ENCODE assay signal across 8 cellular contexts in genomic region chr15:84818221-84819131, GRCh38. TPM values are rescaled to one million over a fixed set of nuclear protein-coding genes. Genes with fewer than 3 reads are reported as not detected.
DNase-seq lines count a peak whose midpoint lies in the region; ATAC-seq and TF ChIP-seq lines count a peak whose summit lies in the region.

No MANE protein-coding gene starts in this region.

- no peaks in the 10 kb centered on the region for H3K36me3 Mint-ChIP-seq in activated CD8-positive, alpha-beta memory T cell treated with anti-CD3 and anti-CD28 coated beads, Interleukin-2, amount 10 ng/mL, durations not matched to agents 7 days and 5 days

- CTCF ChIA-PET in activated CD8-positive, alpha-beta memory T cell treated with anti-CD3 and anti-CD28 coated beads, Interleukin-2, amount 10 ng/mL, durations not matched to agents 7 days and 5 days (lab: Charles Lee), result interaction anchor here (0.7 to 1.1 kb wide), 4 partner anchors 11 to 220 kb away, joined by 3 to 4 read pairs (median 3); no protein-coding TSS in a partner anchor

- H3K27me3 Mint-ChIP-seq in activated CD8-positive, alpha-beta memory T cell treated with anti-CD3 and anti-CD28 coated beads, Interleukin-2, amount 10 ng/mL, durations not matched to agents 7 days and 5 days, result peaks cover 12% of the 10 kb centered on the region

- no peak for TF ChIP-seq CTCF in 22Rv1 (IDR thresholded peaks at IDR 0.05)

- peaks cover 0 to 4% of the 10 kb centered on the region in 2 donors for H3K27me3 ChIP-seq in duodenal mucosa (ENCODE audit: control insufficient read depth in 1 of 2, insufficient read depth in 2 of 2, low read length in 2 of 2)

- no peaks in the 10 kb centered on the region for H3K9me3 Mint-ChIP-seq in activated CD8-positive, alpha-beta memory T cell treated with anti-CD3 and anti-CD28 coated beads, Interleukin-2, amount 10 ng/mL, durations not matched to agents 7 days and 5 days (ENCODE audit: low read depth)

- ATAC-seq in activated CD8-positive, alpha-beta memory T cell treated with anti-CD3 and anti-CD28 coated beads, Interleukin-2, amount 10 ng/mL, durations not matched to agents 7 days and 5 days, result no peak
- ATAC-seq in HG02763 (IDR thresholded peaks at IDR 0.05; ENCODE audit: unreplicated experiment) (no peak), GM21528 (IDR thresholded peaks at IDR 0.05; ENCODE audit: low FRiP score, unreplicated experiment) (no peak)

- H3K4me1 ChIP-seq in duodenal mucosa (ENCODE audit: control insufficient read depth in 1 of 2, insufficient read depth in 2 of 2, low read length in 2 of 2) (peaks cover 0 to 11% of the 10 kb centered on the region in 2 donors), mesodermal cell (ENCODE audit: control insufficient read depth, insufficient read depth, low read length, poor library complexity, severe bottlenecking) (peaks cover 53% of the 10 kb centered on the region)

- H3K4me1 Mint-ChIP-seq in activated CD8-positive, alpha-beta memory T cell treated with anti-CD3 and anti-CD28 coated beads, Interleukin-2, amount 10 ng/mL, durations not matched to agents 7 days and 5 days, result peaks cover 6% of the 10 kb centered on the region

- no peaks in the 10 kb centered on the region for H3K9me3 ChIP-seq in duodenal mucosa (ENCODE audit: control insufficient read depth in 1 of 2, low read length in 2 of 2)
- no peaks in the 10 kb centered on the region for H3K9me3 ChIP-seq in mesodermal cell (ENCODE audit: control insufficient read depth, low read length)

- H3K27ac ChIP-seq in 22Rv1 (peak overlapping the region; percentile 73), duodenal mucosa (ENCODE audit: low read depth, low read length) (peak overlapping the region; percentile 2), mesodermal cell (ENCODE audit: low read depth, low read length, severe bottlenecking) (peak overlapping the region; percentile 99)

- DNase-seq in M059J (ENCODE audit: low read depth) (peak; percentile 33), anterior cingulate cortex (lab: John Stamatoyannopoulos, UW) (no peak)
- DNase-seq in activated CD8-positive, alpha-beta memory T cell treated with anti-CD3 and anti-CD28 coated beads, Interleukin-2, amount 10 ng/mL, durations not matched to agents 7 days and 5 days, result no peak

- H3K27ac Mint-ChIP-seq in activated CD8-positive, alpha-beta memory T cell treated with anti-CD3 and anti-CD28 coated beads, Interleukin-2, amount 10 ng/mL, durations not matched to agents 7 days and 5 days, result no peak overlapping the region

- H3K4me3 ChIP-seq in duodenal mucosa (ENCODE audit: low read depth in 1 of 2, low read length in 2 of 2) (no peak overlapping the region), mesodermal cell (ENCODE audit: extremely low read depth, insufficient read depth, low read length, poor library complexity, severe bottlenecking) (peak overlapping the region; percentile 57)

- no peak overlapping the region for H3K9ac ChIP-seq in duodenal mucosa (ENCODE audit: low read depth in 1 of 2, low read length in 2 of 2)

- H3K4me3 Mint-ChIP-seq in activated CD8-positive, alpha-beta memory T cell treated with anti-CD3 and anti-CD28 coated beads, Interleukin-2, amount 10 ng/mL, durations not matched to agents 7 days and 5 days, result no peak overlapping the region

- WGBS in mesodermal cell (ENCODE audit: insufficient coverage in 2 of 2), 2 experiments, result 48 to 56% methylated on average over 7 to 9 of the region's 9 CpGs

- H3K36me3 ChIP-seq in duodenal mucosa (ENCODE audit: control insufficient read depth in 1 of 2, insufficient read depth in 2 of 2, low read length in 2 of 2), result no peaks in the 10 kb centered on the region
- H3K36me3 ChIP-seq in mesodermal cell (ENCODE audit: control insufficient read depth, insufficient read depth, low read length), result peaks cover 35% of the 10 kb centered on the region

RNA-seq across cellular contexts. Expression of gene ALPK3, which starts 1.3 kb away (rescaled TPM):
- 0.25 and 1.0 TPM in 2 replicates for total RNA-seq in M059J (2014; rRNA removed; shearing (Covaris generic))
- 44.1 TPM for polyA plus RNA-seq in mesodermal cell (2013, experiment 1 of 2)
- 37.1 TPM for polyA plus RNA-seq in mesodermal cell (2013, experiment 2 of 2)
- total RNA-seq in activated CD8-positive, alpha-beta memory T cell treated with anti-CD3 and anti-CD28 coated beads, Interleukin-2, amount 10 ng/mL, durations not matched to agents 7 days and 5 days, result under 1 TPM; 0.23 to 0.35 TPM

Comparison
In these comparisons a context has a peak if more than half of its experiments do, and no peak if none do; other contexts are left out.
1. H3K27ac ChIP-seq: peak in every context shown above with its lines; median percentile 99 in mesodermal cell; 73 in 22Rv1; 2 in duodenal mucosa.